ENCODE assay signal across 10 cellular contexts in the genomic region with DNA sequence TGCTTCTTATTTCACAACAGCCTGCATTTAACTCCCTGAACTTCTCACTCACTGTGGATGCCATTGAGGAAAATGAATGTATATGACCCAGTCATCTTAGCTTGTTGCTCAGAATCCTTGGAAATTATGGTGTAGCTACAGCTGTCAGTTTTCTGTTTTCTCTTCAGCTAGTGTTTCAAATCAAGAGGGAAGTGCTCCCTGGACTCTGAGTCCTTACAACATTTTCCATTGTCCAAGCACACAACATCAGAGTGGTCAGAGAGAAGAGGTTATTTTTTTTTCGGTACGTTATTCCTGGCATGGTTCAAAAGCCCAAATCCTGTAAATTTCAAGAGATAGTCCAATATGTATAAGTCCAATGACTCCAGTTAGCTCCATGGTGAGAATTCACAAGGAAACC. TPM values are rescaled to one million over a fixed set of nuclear protein-coding genes. Genes with fewer than 3 reads are reported as not detected.
"Had no signal": no experiment of that assay in that cellular context is flagged by ENCODE, and none has a peak within 500 bp of the region (broad histone marks: within the 10 kb centered on the region; RNA-seq: fewer than 3 reads in every experiment).

No MANE protein-coding gene starts in this region.

- H3K9me3 ChIP-seq: HAP-1 had no signal

- DNase-seq: GM23248, GOT3, H7, HFFc6 had no signal

- H2AFZ ChIP-seq: GM23248 had no signal

- H3K9ac ChIP-seq: GM23248 had no signal

- FAIRE-seq: HepG2 had no signal

- H3K27ac ChIP-seq: GM23248, HL-60 had no signal

- H3K4me1 Mint-ChIP-seq: IgD-negative memory B cell had no signal

- H3K27ac Mint-ChIP-seq: HFFc6, IgD-negative memory B cell had no signal

- H3K4me1 ChIP-seq: HAP-1 had no signal

- H3K36me3 ChIP-seq: HAP-1 had no signal

- H3K4me3 ChIP-seq: GM23248, HAP-1 had no signal

- H3K4me3 Mint-ChIP-seq: HFFc6, IgD-negative memory B cell had no signal

RNA-seq across cellular contexts. Expression of gene MS4A6A, which starts 23.6 kb away (rescaled TPM):
- total RNA-seq: GM23248, H4, H7, HepG2, HFFc6, HT1080 had no signal
- polyA plus RNA-seq: GM23248, HepG2 had no signal
